In genomic region chr7:100351657-100352058, GRCh38 we compare ENCODE assay signal across 1 cellular context.
TF ChIP-seq lines count a peak whose summit lies in the region.

No MANE protein-coding gene starts in this region.

TF ChIP-seq in GM23338, 12 proteins besides CTCF, POLR2A, EP300 and RAD21:
- TF ChIP-seq ZNF462 (CRISPR knock-in tag; IDR thresholded peaks at IDR 0.05) (no peak), STAT1 (IDR thresholded peaks at IDR 0.05; ENCODE audit: unreplicated experiment) (no peak), ZNF114 (CRISPR knock-in tag; IDR thresholded peaks at IDR 0.05) (no peak), ETS1 (IDR thresholded peaks at IDR 0.05) (no peak), NANOG (IDR thresholded peaks at IDR 0.05; ENCODE audit: borderline replicate concordance) (no peak), EZH2phosphoT487 (IDR thresholded peaks at IDR 0.05; ENCODE audit: unreplicated experiment) (no peak), POLR2AphosphoS5 (IDR thresholded peaks at IDR 0.05; ENCODE audit: low read depth) (no peak), REST (IDR thresholded peaks at IDR 0.05; ENCODE audit: unreplicated experiment) (no peak), CREB1 (CRISPR knock-in tag; IDR thresholded peaks at IDR 0.05; ENCODE audit: low read depth) (no peak), EZH2 (IDR thresholded peaks at IDR 0.05; ENCODE audit: low read depth, unreplicated experiment) (no peak), ZNF331 (CRISPR knock-in tag; IDR thresholded peaks at IDR 0.05; ENCODE audit: low read depth) (no peak), JUNB (IDR thresholded peaks at IDR 0.05; ENCODE audit: unreplicated experiment) (no peak)
